38 cellular contexts compared by ENCODE assay signal in the genomic region with DNA sequence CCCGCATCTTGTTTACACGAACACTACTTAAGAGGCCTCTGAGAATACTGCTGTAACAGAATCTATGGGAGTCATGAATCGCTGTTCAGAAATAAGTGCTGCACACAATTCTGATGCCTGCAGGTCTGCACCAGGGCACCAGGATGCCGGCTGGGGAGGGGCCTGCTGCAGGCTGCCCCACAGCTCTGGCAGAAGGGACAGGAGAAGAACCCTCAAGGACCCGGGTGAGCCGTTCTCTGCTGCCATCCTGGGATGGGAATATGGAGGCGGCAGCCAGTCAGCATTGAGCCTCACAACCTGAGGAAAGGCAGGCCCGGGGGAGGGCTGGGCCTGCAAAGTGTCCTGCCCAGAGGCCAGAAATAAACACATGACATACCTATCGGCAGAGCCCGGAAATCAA. TPM values are rescaled to one million over a fixed set of nuclear protein-coding genes. Genes with fewer than 3 reads are reported as not detected.
"Had no signal": no experiment of that assay in that cellular context is flagged by ENCODE, and none has a peak within 500 bp of the region (broad histone marks: within the 10 kb centered on the region; RNA-seq: fewer than 3 reads in every experiment).

No MANE protein-coding gene starts in this region.

- H3K4me1 ChIP-seq: adrenal gland, body of pancreas, breast epithelium had no signal

- H3K4me3 ChIP-seq: adrenal gland, body of pancreas, breast epithelium had no signal

- DNase-seq: activated CD4-positive, alpha-beta memory T cell treated with anti-CD3 and anti-CD28 coated beads, Interleukin-2, amount 10 ng/mL, durations not matched to agents 7 days and 5 days; activated CD4-positive, alpha-beta T cell treated with anti-CD3 and anti-CD28 coated beads for 1 hour; activated CD4-positive, alpha-beta T cell treated with anti-CD3 and anti-CD28 coated beads for 36 hours; activated CD4-positive, alpha-beta T cell treated with anti-CD3 and anti-CD28 coated beads for 48 hours; activated CD4-positive, alpha-beta T cell treated with anti-CD3 and anti-CD28 coated beads, Interleukin-2, amount 10 ng/mL, durations not matched to agents 7 days and 5 days; activated CD4-positive, alpha-beta T cell treated with anti-CD3 and anti-CD28 coated beads, Interleukin-2, amount 50 U/mL, for 48 hours; activated CD4-positive, CD25-positive, alpha-beta regulatory T cell; activated CD8-positive, alpha-beta memory T cell treated with anti-CD3 and anti-CD28 coated beads for 24 hours; activated CD8-positive, alpha-beta memory T cell treated with anti-CD3 and anti-CD28 coated beads, Interleukin-2, amount 10 ng/mL, durations not matched to agents 7 days and 5 days; activated CD8-positive, alpha-beta memory T cell treated with anti-CD3 and anti-CD28 coated beads, Interleukin-2, amount 50 U/mL, for 48 hours; activated CD8-positive, alpha-beta T cell treated with anti-CD3 and anti-CD28 coated beads, Interleukin-2, amount 10 ng/mL, durations not matched to agents 7 days and 5 days; activated effector memory CD4-positive, alpha-beta T cell treated with Interleukin-2 at 50 U/mL for 16 hours; activated gamma-delta T cell; activated naive CD4-positive, alpha-beta T cell; activated naive CD4-positive, alpha-beta T cell treated with anti-CD3 and anti-CD28 coated beads for 36 hours; activated naive CD4-positive, alpha-beta T cell treated with anti-CD3 and anti-CD28 coated beads, Interleukin-2, amount 50 U/mL, for 16 hours; activated naive CD8-positive, alpha-beta T cell treated with anti-CD3 and anti-CD28 coated beads for 36 hours; activated T-cell treated with anti-CD3 and anti-CD28 coated beads, Interleukin-2, amount 50 U/mL, for 24 hours; activated T-cell treated with anti-CD3 and anti-CD28 coated beads, Interleukin-2, amount 50 U/mL, for 48 hours; adrenal gland; amniotic stem cell; body of pancreas; brain microvascular endothelial cell; central memory CD4-positive, alpha-beta T cell; T-cell; T-helper 2 cell; T-helper 9 cell had no signal

- H3K27me3 ChIP-seq: adrenal gland, body of pancreas, brain microvascular endothelial cell, breast epithelium had no signal

- ATAC-seq: activated CD4-positive, alpha-beta T cell treated with anti-CD3 and anti-CD28 coated beads for 36 hours; activated CD4-positive, CD25-positive, alpha-beta regulatory T cell treated with anti-CD3 and anti-CD28 coated beads, Interleukin-2, amount 50 U/mL, for 24 hours; activated CD8-positive, alpha-beta memory T cell treated with anti-CD3 and anti-CD28 coated beads, Interleukin-2, amount 10 ng/mL, durations not matched to agents 7 days and 5 days; activated CD8-positive, alpha-beta T cell treated with anti-CD3 and anti-CD28 coated beads, Interleukin-2, amount 10 ng/mL, durations not matched to agents 7 days and 5 days; activated naive CD4-positive, alpha-beta T cell treated with anti-CD3 and anti-CD28 coated beads, Interleukin-2, amount 50 U/mL, for 72 hours; body of pancreas; T-cell; WTC11 had no signal

- H3K9me3 ChIP-seq: adrenal gland, body of pancreas, breast epithelium had no signal

- H3K27ac ChIP-seq: adrenal gland, body of pancreas, brain microvascular endothelial cell, breast epithelium, VCaP had no signal

RNA-seq across cellular contexts. Expression of gene CALY, which starts 39.2 kb away (rescaled TPM):
- total RNA-seq: activated CD4-positive, alpha-beta memory T cell treated with anti-CD3 and anti-CD28 coated beads, Interleukin-2, amount 10 ng/mL, durations not matched to agents 7 days and 5 days; activated CD4-positive, alpha-beta T cell treated with anti-CD3 and anti-CD28 coated beads for 36 hours; activated CD4-positive, alpha-beta T cell treated with anti-CD3 and anti-CD28 coated beads, Interleukin-2, amount 10 ng/mL, durations not matched to agents 7 days and 5 days; activated CD8-positive, alpha-beta memory T cell treated with anti-CD3 and anti-CD28 coated beads, Interleukin-2, amount 10 ng/mL, durations not matched to agents 7 days and 5 days; activated CD8-positive, alpha-beta T cell treated with anti-CD3 and anti-CD28 coated beads, Interleukin-2, amount 10 ng/mL, durations not matched to agents 7 days and 5 days; activated naive CD4-positive, alpha-beta T cell treated with anti-CD3 and anti-CD28 coated beads for 36 hours; activated naive CD4-positive, alpha-beta T cell treated with anti-CD3 and anti-CD28 coated beads, Interleukin-2, amount 50 U/mL, for 72 hours; activated naive CD8-positive, alpha-beta T cell treated with anti-CD3 and anti-CD28 coated beads for 36 hours; activated T-helper 2 cell treated with anti-CD3 and anti-CD28 coated beads, Interferon-gamma antibody, Interleukin-2, Interleukin-4, amounts not matched to agents 10 μg/mL and 5 μg/mL and 100 μg/mL, durations not matched to agents 14 hours and 24 hours and 36 hours; aorta; cardiac septum had no signal
- polyA plus RNA-seq: aorta had no signal

RNA-seq across cellular contexts. Expression of gene PRAP1, which starts 49.7 kb away (rescaled TPM):
- total RNA-seq: activated CD4-positive, alpha-beta memory T cell treated with anti-CD3 and anti-CD28 coated beads, Interleukin-2, amount 10 ng/mL, durations not matched to agents 7 days and 5 days; activated CD4-positive, alpha-beta T cell treated with anti-CD3 and anti-CD28 coated beads for 36 hours; activated CD4-positive, alpha-beta T cell treated with anti-CD3 and anti-CD28 coated beads, Interleukin-2, amount 10 ng/mL, durations not matched to agents 7 days and 5 days; activated CD8-positive, alpha-beta memory T cell treated with anti-CD3 and anti-CD28 coated beads, Interleukin-2, amount 10 ng/mL, durations not matched to agents 7 days and 5 days; activated CD8-positive, alpha-beta T cell treated with anti-CD3 and anti-CD28 coated beads, Interleukin-2, amount 10 ng/mL, durations not matched to agents 7 days and 5 days; activated naive CD4-positive, alpha-beta T cell treated with anti-CD3 and anti-CD28 coated beads for 36 hours; activated naive CD4-positive, alpha-beta T cell treated with anti-CD3 and anti-CD28 coated beads, Interleukin-2, amount 50 U/mL, for 72 hours; activated naive CD8-positive, alpha-beta T cell treated with anti-CD3 and anti-CD28 coated beads for 36 hours; activated T-helper 2 cell treated with anti-CD3 and anti-CD28 coated beads, Interferon-gamma antibody, Interleukin-2, Interleukin-4, amounts not matched to agents 10 μg/mL and 5 μg/mL and 100 μg/mL, durations not matched to agents 14 hours and 24 hours and 36 hours; aorta; astrocyte; breast epithelium; cardiac septum; cerebellum; T-cell; T-helper 1 cell treated with Interleukin-12 subunit alpha and Interleukin-12 subunit beta and Interleukin-4 antibody, amounts not matched to agents 30 ng/mL and 1 ng/mL, for 36 hours had no signal
